Comparison of ENCODE assay signal across 11 cellular contexts in genomic region chr6:121951918-121952379, GRCh38.
DNase-seq lines count a peak whose midpoint lies in the region; ATAC-seq and TF ChIP-seq lines count a peak whose summit lies in the region.
"Had no signal": no experiment of that assay in that cellular context is flagged by ENCODE, and none has a peak within 500 bp of the region (broad histone marks: within the 10 kb centered on the region; RNA-seq: fewer than 3 reads in every experiment).

No MANE protein-coding gene starts in this region.

- no peak overlapping the region for H2AFZ ChIP-seq in fibroblast of lung (ENCODE audit: low read length)
- H2AFZ ChIP-seq in smooth muscle cell (ENCODE audit: low read depth) = peak overlapping the region; percentile 1
- no peak overlapping the region for H2AFZ ChIP-seq in trophoblast cell (ENCODE audit: insufficient read depth, low read length, poor library complexity)

- H2AK5ac ChIP-seq in trophoblast cell (ENCODE audit: low read length) = no peak overlapping the region

- H3K79me1 ChIP-seq in trophoblast cell (ENCODE audit: low read length) = no peaks in the 10 kb centered on the region

- H3F3A ChIP-seq in smooth muscle cell (ENCODE audit: low read depth) = no peaks in the 10 kb centered on the region

- H4K20me1 ChIP-seq in fibroblast of lung (ENCODE audit: control insufficient read depth, extremely low read depth, insufficient read depth, low read length) (no peaks in the 10 kb centered on the region), smooth muscle cell (ENCODE audit: low read depth) (no peaks in the 10 kb centered on the region)

- no peak overlapping the region for H2BK5ac ChIP-seq in trophoblast cell (ENCODE audit: low read depth, low read length, poor library complexity)

- no peak overlapping the region for H2BK120ac ChIP-seq in trophoblast cell (ENCODE audit: insufficient read depth, low read length, poor library complexity)

- H3K79me2 ChIP-seq in fibroblast of lung (ENCODE audit: control insufficient read depth, insufficient read depth, low read length) (no peaks in the 10 kb centered on the region), smooth muscle cell (ENCODE audit: low read depth) (no peaks in the 10 kb centered on the region), trophoblast cell (ENCODE audit: control insufficient read depth, insufficient read depth, low read length, poor library complexity) (no peaks in the 10 kb centered on the region)

- TF ChIP-seq CTCF in fibroblast of lung (conservative IDR thresholded peaks at IDR 0.05 in 1 of 2, IDR thresholded peaks at IDR 0.05 in 1 of 2; ENCODE audit: low read depth in 1 of 2, low read length in 2 of 2) = no peak
- TF ChIP-seq CTCF in smooth muscle cell (IDR thresholded peaks at IDR 0.05; ENCODE audit: borderline replicate concordance, insufficient read depth, poor library complexity, severe bottlenecking) = no peak

- H4K91ac ChIP-seq in trophoblast cell (ENCODE audit: low read depth, low read length) = no peak overlapping the region

- H4K12ac ChIP-seq in trophoblast cell (ENCODE audit: low read depth, low read length) = no peak overlapping the region

- H3K18ac ChIP-seq in trophoblast cell (ENCODE audit: low read length) = no peak overlapping the region

- H3K9ac ChIP-seq in fibroblast of lung (ENCODE audit: insufficient read depth, low read length) (no peak overlapping the region), smooth muscle cell (ENCODE audit: low read depth) (no peak overlapping the region), trophoblast cell (ENCODE audit: low read length) (no peak overlapping the region)

- peak; percentile 98 for ATAC-seq in SK-N-SH treated with all-trans-retinoic acid at 6 μM for 48 hours
- ATAC-seq: right lobe of liver, T-cell had no signal

- no peak overlapping the region for H3K4ac ChIP-seq in trophoblast cell (ENCODE audit: low read depth, low read length)

- H3K23ac ChIP-seq in trophoblast cell (ENCODE audit: low read length) = no peak overlapping the region

- no peak overlapping the region for H2BK12ac ChIP-seq in trophoblast cell (ENCODE audit: low read length)

- H3K9me3 ChIP-seq in fibroblast of lung (ENCODE audit: control insufficient read depth, insufficient read depth, low read depth, low read length) (no peaks in the 10 kb centered on the region), smooth muscle cell (replicated peaks; ENCODE audit: low read depth) (no peaks in the 10 kb centered on the region), trophoblast cell (ENCODE audit: insufficient read depth, low read depth, low read length) (peaks cover 3% of the 10 kb centered on the region)
- H3K9me3 ChIP-seq: right lobe of liver had no signal

- H3K14ac ChIP-seq in trophoblast cell (ENCODE audit: low read length) = no peak overlapping the region

- no peak overlapping the region for H4K8ac ChIP-seq in trophoblast cell (ENCODE audit: low read depth, low read length)

- DNase-seq in GOT3 (lab: John Stamatoyannopoulos, UW) (peak; percentile 14), fibroblast of lung (ENCODE audit: low read depth in 2 of 2) (peak; percentile 61 to 90), smooth muscle cell (lab: John Stamatoyannopoulos, UW; ENCODE audit: unreplicated experiment) (no peak), NCI-H187 treated with DMSO at 0.1 percent for 48 hours (lab: John Stamatoyannopoulos, UW) (no peak), NCI-H1048 (lab: John Stamatoyannopoulos, UW) (no peak), trophoblast cell (no peak), GF-D8 (lab: John Stamatoyannopoulos, UW) (no peak)
- DNase-seq: NCI-H524, right lobe of liver, T-cell had no signal

- H3K27me3 ChIP-seq in fibroblast of lung (ENCODE audit: control insufficient read depth, insufficient read depth, low read length) = no peaks in the 10 kb centered on the region
- no peaks in the 10 kb centered on the region for H3K27me3 ChIP-seq in smooth muscle cell (ENCODE audit: low read depth)
- no peaks in the 10 kb centered on the region for H3K27me3 ChIP-seq in trophoblast cell (ENCODE audit: insufficient read depth, low read length)
- H3K27me3 ChIP-seq: right lobe of liver had no signal

- WGBS in smooth muscle cell (ENCODE audit: low lambda C conversion rate) = 16% methylated on average over 5 of the region's 5 CpGs
- WGBS in trophoblast cell (ENCODE audit: extremely low coverage, insufficient coverage, insufficient read length) = no CpG with 5 or more reads among the region's 5 CpGs

- no peaks in the 10 kb centered on the region for H3K4me1 ChIP-seq in fibroblast of lung (ENCODE audit: control insufficient read depth, extremely low read depth, insufficient read depth, low read length)
- H3K4me1 ChIP-seq in smooth muscle cell (ENCODE audit: low read depth) = peaks cover 4% of the 10 kb centered on the region
- H3K4me1 ChIP-seq in trophoblast cell (ENCODE audit: control insufficient read depth in 1 of 2, insufficient read depth in 2 of 2, low read length in 2 of 2) = peaks cover 0 to 4% of the 10 kb centered on the region in 2 experiments
- H3K4me1 ChIP-seq: right lobe of liver had no signal

- H3K36me3 ChIP-seq in fibroblast of lung (ENCODE audit: control insufficient read depth, insufficient read depth, low read length) (no peaks in the 10 kb centered on the region), smooth muscle cell (ENCODE audit: low read depth) (no peaks in the 10 kb centered on the region), trophoblast cell (ENCODE audit: control insufficient read depth in 1 of 2, insufficient read depth in 2 of 2, low read length in 2 of 2) (no peaks in the 10 kb centered on the region)
- H3K36me3 ChIP-seq: right lobe of liver had no signal

- H3K4me3 ChIP-seq in fibroblast of lung (replicated peaks in 1 of 4; ENCODE audit: control extremely low read depth in 1 of 4, insufficient read depth in 1 of 4, low read depth in 3 of 4, low read length in 4 of 4) (no peak overlapping the region), smooth muscle cell (no peak overlapping the region), trophoblast cell (ENCODE audit: low read depth, low read length) (no peak overlapping the region)
- H3K4me3 ChIP-seq: right lobe of liver had no signal

- H3K27ac ChIP-seq in fibroblast of lung (ENCODE audit: insufficient read depth, low read length) (no peak overlapping the region), smooth muscle cell (ENCODE audit: low read depth) (peak overlapping the region; percentile 73), trophoblast cell (ENCODE audit: low read depth, low read length) (no peak overlapping the region)
- H3K27ac ChIP-seq: right lobe of liver had no signal

- H3K4me2 ChIP-seq in fibroblast of lung (ENCODE audit: extremely low read depth, insufficient read depth, low read length) (no peak overlapping the region), smooth muscle cell (peak overlapping the region; percentile 66), trophoblast cell (ENCODE audit: low read length) (no peak overlapping the region)

TF ChIP-seq in SK-N-SH treated with all-trans-retinoic acid at 6 μM for 48 hours, 23 proteins besides CTCF, POLR2A, EP300 and RAD21:
- TF ChIP-seq ISL1 (CRISPR knock-in tag; IDR thresholded peaks at IDR 0.05) (peak; percentile 38), ZNF565 (CRISPR knock-in tag; conservative IDR thresholded peaks at IDR 0.05; ENCODE audit: low read depth) (no peak)

Comparison
In these comparisons a context has a peak if more than half of its experiments do, and no peak if none do; other contexts are left out.
1. DNase-seq: peak in GOT3 (single experiment) and fibroblast of lung (2 of 2); none in smooth muscle cell (single experiment), NCI-H187 treated with DMSO at 0.1 percent for 48 hours (single experiment), NCI-H1048 (single experiment), trophoblast cell (0 of 2) and GF-D8 (single experiment).